ENCODE assay signal across 21 cellular contexts in the genomic region with DNA sequence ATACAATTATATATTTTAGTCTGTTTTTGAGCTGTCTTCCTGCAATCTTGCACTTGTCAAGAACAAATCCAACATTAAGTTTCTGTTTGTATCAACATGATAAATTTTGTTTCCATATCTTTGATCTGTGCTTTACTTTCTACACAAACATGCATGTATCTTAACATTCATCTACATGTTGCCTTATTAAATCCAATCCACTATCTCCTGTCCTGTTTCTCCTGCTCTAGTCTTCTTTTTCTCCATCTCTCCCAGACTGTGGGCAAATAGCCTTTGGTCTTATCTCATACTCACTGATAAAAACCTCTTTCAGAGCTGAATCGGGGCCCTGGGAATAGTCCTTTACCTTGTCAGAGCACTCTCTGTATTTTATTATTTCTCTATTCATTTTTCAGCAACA.
"Had no signal": no experiment of that assay in that cellular context is flagged by ENCODE, and none has a peak within 500 bp of the region (broad histone marks: within the 10 kb centered on the region; RNA-seq: fewer than 3 reads in every experiment).

No MANE protein-coding gene starts in this region.

- H3K36me3 Mint-ChIP-seq: naive thymus-derived CD4-positive, alpha-beta T cell; stimulated activated naive B cell treated with anti-CD40 and anti-IgM and Interleukin-4, amounts not matched to agents 10 μg/mL and 1 μg/mL and 100 μg/mL, for 72 hours had no signal

- H3K4me3 Mint-ChIP-seq: effector memory CD8-positive, alpha-beta T cell; naive thymus-derived CD4-positive, alpha-beta T cell; nephron progenitor cell; stimulated activated naive B cell treated with anti-CD40 and anti-IgM and Interleukin-4, amounts not matched to agents 10 μg/mL and 1 μg/mL and 100 μg/mL, for 72 hours; stimulated activated naive CD8-positive, alpha-beta T cell treated with anti-CD3 and anti-CD28 coated beads, Interleukin-15, Interleukin-2, amounts not matched to agents 100 ng/mL and 50 ng/mL, for 24 hours had no signal

- H3K27ac Mint-ChIP-seq: effector memory CD8-positive, alpha-beta T cell; naive thymus-derived CD4-positive, alpha-beta T cell; nephron progenitor cell; stimulated activated naive B cell treated with anti-CD40 and anti-IgM and Interleukin-4, amounts not matched to agents 10 μg/mL and 1 μg/mL and 100 μg/mL, for 72 hours; stimulated activated naive CD8-positive, alpha-beta T cell treated with anti-CD3 and anti-CD28 coated beads, Interleukin-15, Interleukin-2, amounts not matched to agents 100 ng/mL and 50 ng/mL, for 24 hours had no signal

- H3K9me3 ChIP-seq: gastrocnemius medialis, prostate gland, sigmoid colon, spleen, thoracic aorta, tibial nerve, upper lobe of left lung had no signal

- H3K4me1 Mint-ChIP-seq: naive thymus-derived CD4-positive, alpha-beta T cell; nephron progenitor cell; stimulated activated naive B cell treated with anti-CD40 and anti-IgM and Interleukin-4, amounts not matched to agents 10 μg/mL and 1 μg/mL and 100 μg/mL, for 72 hours had no signal

- H3K9me3 Mint-ChIP-seq: nephron progenitor cell; stimulated activated naive CD8-positive, alpha-beta T cell treated with anti-CD3 and anti-CD28 coated beads, Interleukin-15, Interleukin-2, amounts not matched to agents 100 ng/mL and 50 ng/mL, for 24 hours had no signal

- DNase-seq: effector memory CD8-positive, alpha-beta T cell; gastrocnemius medialis; head of caudate nucleus; left colon; left ventricle myocardium superior; mesenchymal stem cell; midbrain; naive thymus-derived CD4-positive, alpha-beta T cell; nephron progenitor cell; nucleus accumbens; right cardiac atrium; sigmoid colon; spleen; stimulated activated naive B cell treated with anti-CD40 and anti-IgM and Interleukin-4, amounts not matched to agents 10 μg/mL and 1 μg/mL and 100 μg/mL, for 72 hours; upper lobe of left lung had no signal

- H3K4me3 ChIP-seq: coronary artery, gastrocnemius medialis, lung, prostate gland, sigmoid colon, spleen, thoracic aorta, tibial nerve, upper lobe of left lung had no signal

- H3K4me1 ChIP-seq: gastrocnemius medialis, prostate gland, sigmoid colon, spleen, upper lobe of left lung had no signal

- H3K27me3 ChIP-seq: gastrocnemius medialis, sigmoid colon, spleen, tibial nerve, upper lobe of left lung had no signal

- H3K27me3 Mint-ChIP-seq: effector memory CD8-positive, alpha-beta T cell; stimulated activated naive B cell treated with anti-CD40 and anti-IgM and Interleukin-4, amounts not matched to agents 10 μg/mL and 1 μg/mL and 100 μg/mL, for 72 hours; stimulated activated naive CD8-positive, alpha-beta T cell treated with anti-CD3 and anti-CD28 coated beads, Interleukin-15, Interleukin-2, amounts not matched to agents 100 ng/mL and 50 ng/mL, for 24 hours had no signal

- H3K27ac ChIP-seq: coronary artery, gastrocnemius medialis, prostate gland, sigmoid colon, spleen, thoracic aorta, tibial nerve, upper lobe of left lung had no signal

- H3K36me3 ChIP-seq: gastrocnemius medialis, prostate gland, sigmoid colon, spleen, thoracic aorta, tibial nerve, upper lobe of left lung had no signal

- ATAC-seq: effector memory CD8-positive, alpha-beta T cell; gastrocnemius medialis; left colon; left ventricle myocardium superior; naive thymus-derived CD4-positive, alpha-beta T cell; right cardiac atrium; stimulated activated naive B cell treated with anti-CD40 and anti-IgM and Interleukin-4, amounts not matched to agents 10 μg/mL and 1 μg/mL and 100 μg/mL, for 72 hours had no signal
